ENCODE assay signal across 1 cellular context in the genomic region with DNA sequence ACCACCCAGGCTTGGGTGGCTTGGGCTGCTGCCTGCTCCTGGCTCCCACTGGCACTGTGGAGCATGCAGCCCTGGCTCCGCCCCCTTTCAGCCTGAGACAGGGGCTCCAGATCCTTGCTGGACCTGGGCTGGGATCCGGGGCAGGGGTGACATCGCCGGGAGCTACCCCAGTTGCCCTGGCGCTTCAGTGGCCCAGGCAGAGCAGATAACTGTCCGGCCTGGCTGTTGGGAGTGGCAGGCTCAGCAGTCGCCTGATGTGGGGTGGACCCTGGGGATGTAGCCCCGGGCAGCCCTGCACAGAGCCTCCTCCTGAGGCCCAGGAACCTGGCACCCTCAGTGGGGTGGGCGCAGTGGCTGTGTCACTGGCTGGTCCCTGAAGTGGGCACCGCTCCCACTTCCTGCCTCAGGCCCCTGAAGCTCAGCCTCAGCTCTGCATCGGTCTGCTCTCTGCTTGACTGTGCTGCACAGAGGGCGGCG.
TF ChIP-seq lines count a peak whose summit lies in the region.

No MANE protein-coding gene starts in this region.

TF ChIP-seq in GM12878, 131 proteins besides CTCF, POLR2A, EP300 and RAD21 (continued from another document):
- TF ChIP-seq, protein P1, sequence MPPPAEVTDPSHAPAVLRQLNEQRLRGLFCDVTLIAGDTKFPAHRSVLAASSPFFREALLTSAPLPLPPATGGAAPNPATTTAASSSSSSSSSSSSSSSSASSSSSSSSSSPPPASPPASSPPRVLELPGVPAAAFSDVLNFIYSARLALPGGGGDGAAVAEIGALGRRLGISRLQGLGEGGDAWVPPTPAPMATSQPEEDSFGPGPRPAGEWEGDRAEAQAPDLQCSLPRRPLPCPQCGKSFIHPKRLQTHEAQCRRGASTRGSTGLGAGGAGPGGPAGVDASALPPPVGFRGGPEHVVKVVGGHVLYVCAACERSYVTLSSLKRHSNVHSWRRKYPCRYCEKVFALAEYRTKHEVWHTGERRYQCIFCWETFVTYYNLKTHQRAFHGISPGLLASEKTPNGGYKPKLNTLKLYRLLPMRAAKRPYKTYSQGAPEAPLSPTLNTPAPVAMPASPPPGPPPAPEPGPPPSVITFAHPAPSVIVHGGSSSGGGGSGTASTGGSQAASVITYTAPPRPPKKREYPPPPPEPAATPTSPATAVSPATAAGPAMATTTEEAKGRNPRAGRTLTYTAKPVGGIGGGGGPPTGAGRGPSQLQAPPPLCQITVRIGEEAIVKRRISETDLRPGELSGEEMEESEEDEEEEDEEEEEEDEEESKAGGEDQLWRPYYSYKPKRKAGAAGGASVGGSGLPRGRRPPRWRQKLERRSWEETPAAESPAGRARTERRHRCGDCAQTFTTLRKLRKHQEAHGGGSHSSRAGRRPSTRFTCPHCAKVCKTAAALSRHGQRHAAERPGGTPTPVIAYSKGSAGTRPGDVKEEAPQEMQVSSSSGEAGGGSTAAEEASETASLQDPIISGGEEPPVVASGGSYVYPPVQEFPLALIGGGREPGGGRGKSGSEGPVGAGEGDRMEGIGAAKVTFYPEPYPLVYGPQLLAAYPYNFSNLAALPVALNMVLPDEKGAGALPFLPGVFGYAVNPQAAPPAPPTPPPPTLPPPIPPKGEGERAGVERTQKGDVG (CRISPR knock-in tag; IDR thresholded peaks at IDR 0.05): no peak
- TF ChIP-seq IKZF1 (conservative IDR thresholded peaks at IDR 0.05) (0 out of 2 replicates have a peak, but pooled peaks have one; percentile 4), SPI1 (IDR thresholded peaks at IDR 0.05; ENCODE audit: borderline replicate concordance, insufficient read depth, low read depth, low read length) (0 out of 2 replicates have a peak, but pooled peaks have one; percentile 4)
TF ChIP-seq in GM12878: peak in this region for 2.
